ENCODE assay signal across 12 cellular contexts in the genomic region with DNA sequence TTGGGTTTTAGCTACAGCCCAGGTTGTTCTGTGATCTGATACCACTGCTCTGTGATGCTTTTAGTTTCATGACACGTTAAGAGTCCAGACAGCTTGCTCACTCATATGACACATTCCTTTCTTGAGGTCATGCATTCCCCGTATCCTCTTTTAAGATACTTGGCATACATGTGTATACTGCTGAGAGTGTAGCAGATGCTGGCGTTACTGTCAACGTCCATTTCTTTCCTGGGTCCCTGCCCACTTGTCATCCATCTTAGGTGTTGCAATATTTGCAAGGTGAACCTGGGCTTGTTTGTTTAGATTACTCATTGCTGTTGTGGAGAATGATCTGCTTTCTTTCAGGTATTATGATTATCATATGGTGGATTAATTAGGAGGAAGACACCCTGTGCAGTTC. TPM values are rescaled to one million over a fixed set of nuclear protein-coding genes. Genes with fewer than 3 reads are reported as not detected.
DNase-seq lines count a peak whose midpoint lies in the region; ATAC-seq, FAIRE-seq and TF ChIP-seq lines count a peak whose summit lies in the region.
"Had no signal": no experiment of that assay in that cellular context is flagged by ENCODE, and none has a peak within 500 bp of the region (broad histone marks: within the 10 kb centered on the region; RNA-seq: fewer than 3 reads in every experiment).

No MANE protein-coding gene starts in this region.

- 3% methylated on average over 4 of the region's 4 CpGs for whole genome bisulfite sequencing in GM23248 (ENCODE audit: low coverage in 1 of 2, low lambda C conversion rate in 2 of 2, missing lambda C conversion rate in 2 of 2), 2 experiments
- 34% methylated on average over 4 of the region's 4 CpGs for WGBS in smooth muscle cell (ENCODE audit: low lambda C conversion rate)

- no peak for TF ChIP-seq CTCF in smooth muscle cell (IDR thresholded peaks at IDR 0.05; ENCODE audit: borderline replicate concordance, insufficient read depth, poor library complexity, severe bottlenecking)

- peak overlapping the region; percentile 48 for H3K27ac ChIP-seq in GM23248
- peak overlapping the region; percentile 69 for H3K27ac ChIP-seq in smooth muscle cell (ENCODE audit: low read depth)

- H3K9ac ChIP-seq in GM23248 = no peak overlapping the region
- H3K9ac ChIP-seq in smooth muscle cell (ENCODE audit: low read depth) = no peak overlapping the region

- H3K36me3 ChIP-seq in GM23248 (ENCODE audit: low read depth) = no peaks in the 10 kb centered on the region
- no peaks in the 10 kb centered on the region for H3K36me3 ChIP-seq in smooth muscle cell (ENCODE audit: low read depth)

- H3K4me2 ChIP-seq in GM23248 (ENCODE audit: unreplicated experiment) (peak overlapping the region; percentile 6), smooth muscle cell (no peak overlapping the region)

- H3K9me3 ChIP-seq in GM23248 (ENCODE audit: low read depth) = no peaks in the 10 kb centered on the region
- H3K9me3 ChIP-seq in smooth muscle cell (replicated peaks; ENCODE audit: low read depth) = no peaks in the 10 kb centered on the region

- H3F3A ChIP-seq in GM23248 (ENCODE audit: insufficient read depth) (peaks cover 18% of the 10 kb centered on the region), smooth muscle cell (ENCODE audit: low read depth) (no peaks in the 10 kb centered on the region)

- H3K9me2 ChIP-seq in GM23248 (ENCODE audit: insufficient read depth) = no peaks in the 10 kb centered on the region

- DNase-seq in GM23248 (peak; percentile 92), RCC 7860 (ENCODE audit: low spot score) (peak; percentile 49), fibroblast of gingiva (ENCODE audit: low read depth) (peak; percentile 49), smooth muscle cell (lab: John Stamatoyannopoulos, UW; ENCODE audit: unreplicated experiment) (no peak), KG1 (lab: John Stamatoyannopoulos, UW) (no peak), head of caudate nucleus (no peak)
- DNase-seq: activated naive CD8-positive, alpha-beta T cell treated with anti-CD3 and anti-CD28 coated beads, Interleukin-2, amount 10 ng/mL, durations not matched to agents 7 days and 5 days; natural killer cell; NCI-H146; T-cell had no signal

- H3K4me3 ChIP-seq in GM23248 (no peak overlapping the region), smooth muscle cell (no peak overlapping the region)

- in situ Hi-C loops in GM23248 (cut with MboI) = no loop called here

- H4K20me1 ChIP-seq in GM23248 (ENCODE audit: insufficient read depth) (no peaks in the 10 kb centered on the region), smooth muscle cell (ENCODE audit: low read depth) (no peaks in the 10 kb centered on the region)

- H3K27me3 ChIP-seq in GM23248 (replicated peaks; ENCODE audit: insufficient read depth) (no peaks in the 10 kb centered on the region), smooth muscle cell (ENCODE audit: low read depth) (no peaks in the 10 kb centered on the region)

- ATAC-seq in GM18519 (IDR thresholded peaks at IDR 0.05; ENCODE audit: low FRiP score, unreplicated experiment) = no peak
- ATAC-seq: natural killer cell, T-cell had no signal

- H3K79me2 ChIP-seq in GM23248 (ENCODE audit: insufficient read depth) = no peaks in the 10 kb centered on the region
- H3K79me2 ChIP-seq in smooth muscle cell (ENCODE audit: low read depth) = no peaks in the 10 kb centered on the region

- no peak overlapping the region for H2AFZ ChIP-seq in GM23248
- no peak overlapping the region for H2AFZ ChIP-seq in smooth muscle cell (ENCODE audit: low read depth)

- no peak for FAIRE-seq in RCC 7860 (lab: Jason Lieb, UNC)
- FAIRE-seq: HTR-8/SVneo had no signal

- H3K4me1 ChIP-seq in GM23248 (ENCODE audit: insufficient read depth) (peaks cover 23% of the 10 kb centered on the region), smooth muscle cell (ENCODE audit: low read depth) (no peaks in the 10 kb centered on the region)

- intact Hi-C loops in head of caudate nucleus (cut with DNase I) = no loop called here

RNA-seq across cellular contexts. Expression of gene EMP1, which starts 9.1 kb away (rescaled TPM):
- total RNA-seq in GM23248 (2014; rRNA removed; shearing (Covaris generic)) = 631 and 744 TPM in 2 replicates
- 496 and 518 TPM in 2 replicates for polyA plus RNA-seq in GM23248 (2016; fragmentation: Nextera tagmentation; extraction: Ambion mirVana)
- total RNA-seq in smooth muscle cell = 52.0 and 53.0 TPM in 2 replicates
- 13.2 and 34.8 TPM in 2 replicates for polyA plus RNA-seq in smooth muscle cell

Comparison
In these comparisons a context has a peak if more than half of its experiments do, and no peak if none do; other contexts are left out.
1. DNase-seq: peak in GM23248 (single experiment), RCC 7860 (single experiment) and fibroblast of gingiva (single experiment); none in smooth muscle cell (single experiment), KG1 (single experiment) and head of caudate nucleus (0 of 42).
2. RNA of gene EMP1, which starts 9.1 kb away (total RNA-seq): 631 to 744 TPM in GM23248; 52.0 to 53.0 TPM in smooth muscle cell; every median in the first group is over 10 times any median in the second.